ENCODE assay signal across 1 cellular context in genomic region chr20:652611-653109, GRCh38.
TF ChIP-seq lines count a peak whose summit lies in the region.

No MANE protein-coding gene starts in this region.

TF ChIP-seq in HepG2, 621 proteins besides CTCF, POLR2A, EP300 and RAD21 (continued from another document and continues in another):
- TF ChIP-seq, protein P1, sequence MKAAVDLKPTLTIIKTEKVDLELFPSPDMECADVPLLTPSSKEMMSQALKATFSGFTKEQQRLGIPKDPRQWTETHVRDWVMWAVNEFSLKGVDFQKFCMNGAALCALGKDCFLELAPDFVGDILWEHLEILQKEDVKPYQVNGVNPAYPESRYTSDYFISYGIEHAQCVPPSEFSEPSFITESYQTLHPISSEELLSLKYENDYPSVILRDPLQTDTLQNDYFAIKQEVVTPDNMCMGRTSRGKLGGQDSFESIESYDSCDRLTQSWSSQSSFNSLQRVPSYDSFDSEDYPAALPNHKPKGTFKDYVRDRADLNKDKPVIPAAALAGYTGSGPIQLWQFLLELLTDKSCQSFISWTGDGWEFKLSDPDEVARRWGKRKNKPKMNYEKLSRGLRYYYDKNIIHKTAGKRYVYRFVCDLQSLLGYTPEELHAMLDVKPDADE (CRISPR knock-in tag; IDR thresholded peaks at IDR 0.05) = no peak; the same call in 1 of the 2 replicates
- TF ChIP-seq, protein P2, sequence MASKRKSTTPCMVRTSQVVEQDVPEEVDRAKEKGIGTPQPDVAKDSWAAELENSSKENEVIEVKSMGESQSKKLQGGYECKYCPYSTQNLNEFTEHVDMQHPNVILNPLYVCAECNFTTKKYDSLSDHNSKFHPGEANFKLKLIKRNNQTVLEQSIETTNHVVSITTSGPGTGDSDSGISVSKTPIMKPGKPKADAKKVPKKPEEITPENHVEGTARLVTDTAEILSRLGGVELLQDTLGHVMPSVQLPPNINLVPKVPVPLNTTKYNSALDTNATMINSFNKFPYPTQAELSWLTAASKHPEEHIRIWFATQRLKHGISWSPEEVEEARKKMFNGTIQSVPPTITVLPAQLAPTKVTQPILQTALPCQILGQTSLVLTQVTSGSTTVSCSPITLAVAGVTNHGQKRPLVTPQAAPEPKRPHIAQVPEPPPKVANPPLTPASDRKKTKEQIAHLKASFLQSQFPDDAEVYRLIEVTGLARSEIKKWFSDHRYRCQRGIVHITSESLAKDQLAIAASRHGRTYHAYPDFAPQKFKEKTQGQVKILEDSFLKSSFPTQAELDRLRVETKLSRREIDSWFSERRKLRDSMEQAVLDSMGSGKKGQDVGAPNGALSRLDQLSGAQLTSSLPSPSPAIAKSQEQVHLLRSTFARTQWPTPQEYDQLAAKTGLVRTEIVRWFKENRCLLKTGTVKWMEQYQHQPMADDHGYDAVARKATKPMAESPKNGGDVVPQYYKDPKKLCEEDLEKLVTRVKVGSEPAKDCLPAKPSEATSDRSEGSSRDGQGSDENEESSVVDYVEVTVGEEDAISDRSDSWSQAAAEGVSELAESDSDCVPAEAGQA (IDR thresholded peaks at IDR 0.05; ENCODE audit: low read depth) = no peak
- TF ChIP-seq, protein P2 (CRISPR knock-in tag; IDR thresholded peaks at IDR 0.05; ENCODE audit: borderline replicate concordance) = no peak
- TF ChIP-seq, protein P3, sequence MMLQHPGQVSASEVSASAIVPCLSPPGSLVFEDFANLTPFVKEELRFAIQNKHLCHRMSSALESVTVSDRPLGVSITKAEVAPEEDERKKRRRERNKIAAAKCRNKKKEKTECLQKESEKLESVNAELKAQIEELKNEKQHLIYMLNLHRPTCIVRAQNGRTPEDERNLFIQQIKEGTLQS (CRISPR knock-in tag; IDR thresholded peaks at IDR 0.05) = no peak
- TF ChIP-seq ZFY (CRISPR knock-in tag; IDR thresholded peaks at IDR 0.05) (no peak; the same call in 1 of the 2 replicates), CBX1 (IDR thresholded peaks at IDR 0.05; ENCODE audit: low read depth) (no peak), MBNL3 (CRISPR knock-in tag; conservative IDR thresholded peaks at IDR 0.05) (no peak), ZNF775 (CRISPR knock-in tag; IDR thresholded peaks at IDR 0.05; ENCODE audit: borderline replicate concordance) (no peak), ZNF354B (CRISPR knock-in tag; IDR thresholded peaks at IDR 0.05) (no peak), ZNF75D (CRISPR knock-in tag; IDR thresholded peaks at IDR 0.05; ENCODE audit: borderline replicate concordance) (no peak), SATB2 (CRISPR knock-in tag; IDR thresholded peaks at IDR 0.05) (no peak), ZNF644 (CRISPR knock-in tag; IDR thresholded peaks at IDR 0.05; ENCODE audit: low read depth) (no peak), ZNF672 (CRISPR knock-in tag; IDR thresholded peaks at IDR 0.05) (no peak), FOSL1 (CRISPR knock-in tag; IDR thresholded peaks at IDR 0.05; ENCODE audit: borderline replicate concordance) (no peak), AGO1 (IDR thresholded peaks at IDR 0.05; ENCODE audit: low read depth, low read length, poor library complexity, severe bottlenecking) (no peak), MXI1 (IDR thresholded peaks at IDR 0.05; ENCODE audit: borderline replicate concordance, low read depth, low read length) (no peak; the same call in 2 of the 3 replicates), ZNF781 (CRISPR knock-in tag; IDR thresholded peaks at IDR 0.05; ENCODE audit: borderline replicate concordance, not compliant biosample characterization) (no peak), ZNF441 (CRISPR knock-in tag; IDR thresholded peaks at IDR 0.05; ENCODE audit: borderline replicate concordance) (0 out of 2 replicates have a peak, but pooled peaks have one; percentile 14), ETV5 (CRISPR knock-in tag; IDR thresholded peaks at IDR 0.05; ENCODE audit: borderline replicate concordance) (no peak), ZNF362 (CRISPR knock-in tag; IDR thresholded peaks at IDR 0.05; ENCODE audit: borderline replicate concordance) (no peak), PHF21A (CRISPR knock-in tag; IDR thresholded peaks at IDR 0.05) (no peak; the same call in 1 of the 2 replicates), NAIF1 (CRISPR knock-in tag; IDR thresholded peaks at IDR 0.05; ENCODE audit: borderline replicate concordance) (no peak), ZNF367 (CRISPR knock-in tag; IDR thresholded peaks at IDR 0.05; ENCODE audit: borderline replicate concordance) (no peak), HCFC1 (IDR thresholded peaks at IDR 0.05; ENCODE audit: low read depth, low read length) (no peak; the same call in 1 of the 2 replicates), MXD4 (CRISPR knock-in tag; IDR thresholded peaks at IDR 0.05) (no peak), ZNF263 (CRISPR knock-in tag; IDR thresholded peaks at IDR 0.05) (no peak; the same call in 1 of the 2 replicates), ZNF776 (CRISPR knock-in tag; IDR thresholded peaks at IDR 0.05) (0 out of 2 replicates have a peak, but pooled peaks have one; percentile 12), NCOA1 (CRISPR knock-in tag; IDR thresholded peaks at IDR 0.05) (no peak), ZNF432 (CRISPR knock-in tag; IDR thresholded peaks at IDR 0.05; ENCODE audit: borderline replicate concordance) (no peak), FOXK1 (CRISPR knock-in tag; IDR thresholded peaks at IDR 0.05; ENCODE audit: borderline replicate concordance, low read depth) (no peak), FOSL2 (CRISPR knock-in tag; IDR thresholded peaks at IDR 0.05) (no peak), IRF2 (CRISPR knock-in tag; IDR thresholded peaks at IDR 0.05) (no peak), NFRKB (IDR thresholded peaks at IDR 0.05) (no peak)
- TF ChIP-seq, protein P4, sequence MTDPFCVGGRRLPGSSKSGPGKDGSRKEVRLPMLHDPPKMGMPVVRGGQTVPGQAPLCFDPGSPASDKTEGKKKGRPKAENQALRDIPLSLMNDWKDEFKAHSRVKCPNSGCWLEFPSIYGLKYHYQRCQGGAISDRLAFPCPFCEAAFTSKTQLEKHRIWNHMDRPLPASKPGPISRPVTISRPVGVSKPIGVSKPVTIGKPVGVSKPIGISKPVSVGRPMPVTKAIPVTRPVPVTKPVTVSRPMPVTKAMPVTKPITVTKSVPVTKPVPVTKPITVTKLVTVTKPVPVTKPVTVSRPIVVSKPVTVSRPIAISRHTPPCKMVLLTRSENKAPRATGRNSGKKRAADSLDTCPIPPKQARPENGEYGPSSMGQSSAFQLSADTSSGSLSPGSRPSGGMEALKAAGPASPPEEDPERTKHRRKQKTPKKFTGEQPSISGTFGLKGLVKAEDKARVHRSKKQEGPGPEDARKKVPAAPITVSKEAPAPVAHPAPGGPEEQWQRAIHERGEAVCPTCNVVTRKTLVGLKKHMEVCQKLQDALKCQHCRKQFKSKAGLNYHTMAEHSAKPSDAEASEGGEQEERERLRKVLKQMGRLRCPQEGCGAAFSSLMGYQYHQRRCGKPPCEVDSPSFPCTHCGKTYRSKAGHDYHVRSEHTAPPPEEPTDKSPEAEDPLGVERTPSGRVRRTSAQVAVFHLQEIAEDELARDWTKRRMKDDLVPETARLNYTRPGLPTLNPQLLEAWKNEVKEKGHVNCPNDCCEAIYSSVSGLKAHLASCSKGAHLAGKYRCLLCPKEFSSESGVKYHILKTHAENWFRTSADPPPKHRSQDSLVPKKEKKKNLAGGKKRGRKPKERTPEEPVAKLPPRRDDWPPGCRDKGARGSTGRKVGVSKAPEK (CRISPR knock-in tag; IDR thresholded peaks at IDR 0.05; ENCODE audit: borderline replicate concordance) = no peak
- TF ChIP-seq, protein P5, sequence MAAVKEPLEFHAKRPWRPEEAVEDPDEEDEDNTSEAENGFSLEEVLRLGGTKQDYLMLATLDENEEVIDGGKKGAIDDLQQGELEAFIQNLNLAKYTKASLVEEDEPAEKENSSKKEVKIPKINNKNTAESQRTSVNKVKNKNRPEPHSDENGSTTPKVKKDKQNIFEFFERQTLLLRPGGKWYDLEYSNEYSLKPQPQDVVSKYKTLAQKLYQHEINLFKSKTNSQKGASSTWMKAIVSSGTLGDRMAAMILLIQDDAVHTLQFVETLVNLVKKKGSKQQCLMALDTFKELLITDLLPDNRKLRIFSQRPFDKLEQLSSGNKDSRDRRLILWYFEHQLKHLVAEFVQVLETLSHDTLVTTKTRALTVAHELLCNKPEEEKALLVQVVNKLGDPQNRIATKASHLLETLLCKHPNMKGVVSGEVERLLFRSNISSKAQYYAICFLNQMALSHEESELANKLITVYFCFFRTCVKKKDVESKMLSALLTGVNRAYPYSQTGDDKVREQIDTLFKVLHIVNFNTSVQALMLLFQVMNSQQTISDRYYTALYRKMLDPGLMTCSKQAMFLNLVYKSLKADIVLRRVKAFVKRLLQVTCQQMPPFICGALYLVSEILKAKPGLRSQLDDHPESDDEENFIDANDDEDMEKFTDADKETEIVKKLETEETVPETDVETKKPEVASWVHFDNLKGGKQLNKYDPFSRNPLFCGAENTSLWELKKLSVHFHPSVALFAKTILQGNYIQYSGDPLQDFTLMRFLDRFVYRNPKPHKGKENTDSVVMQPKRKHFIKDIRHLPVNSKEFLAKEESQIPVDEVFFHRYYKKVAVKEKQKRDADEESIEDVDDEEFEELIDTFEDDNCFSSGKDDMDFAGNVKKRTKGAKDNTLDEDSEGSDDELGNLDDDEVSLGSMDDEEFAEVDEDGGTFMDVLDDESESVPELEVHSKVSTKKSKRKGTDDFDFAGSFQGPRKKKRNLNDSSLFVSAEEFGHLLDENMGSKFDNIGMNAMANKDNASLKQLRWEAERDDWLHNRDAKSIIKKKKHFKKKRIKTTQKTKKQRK (IDR thresholded peaks at IDR 0.05; ENCODE audit: low read length) = no peak
- TF ChIP-seq, protein P6, sequence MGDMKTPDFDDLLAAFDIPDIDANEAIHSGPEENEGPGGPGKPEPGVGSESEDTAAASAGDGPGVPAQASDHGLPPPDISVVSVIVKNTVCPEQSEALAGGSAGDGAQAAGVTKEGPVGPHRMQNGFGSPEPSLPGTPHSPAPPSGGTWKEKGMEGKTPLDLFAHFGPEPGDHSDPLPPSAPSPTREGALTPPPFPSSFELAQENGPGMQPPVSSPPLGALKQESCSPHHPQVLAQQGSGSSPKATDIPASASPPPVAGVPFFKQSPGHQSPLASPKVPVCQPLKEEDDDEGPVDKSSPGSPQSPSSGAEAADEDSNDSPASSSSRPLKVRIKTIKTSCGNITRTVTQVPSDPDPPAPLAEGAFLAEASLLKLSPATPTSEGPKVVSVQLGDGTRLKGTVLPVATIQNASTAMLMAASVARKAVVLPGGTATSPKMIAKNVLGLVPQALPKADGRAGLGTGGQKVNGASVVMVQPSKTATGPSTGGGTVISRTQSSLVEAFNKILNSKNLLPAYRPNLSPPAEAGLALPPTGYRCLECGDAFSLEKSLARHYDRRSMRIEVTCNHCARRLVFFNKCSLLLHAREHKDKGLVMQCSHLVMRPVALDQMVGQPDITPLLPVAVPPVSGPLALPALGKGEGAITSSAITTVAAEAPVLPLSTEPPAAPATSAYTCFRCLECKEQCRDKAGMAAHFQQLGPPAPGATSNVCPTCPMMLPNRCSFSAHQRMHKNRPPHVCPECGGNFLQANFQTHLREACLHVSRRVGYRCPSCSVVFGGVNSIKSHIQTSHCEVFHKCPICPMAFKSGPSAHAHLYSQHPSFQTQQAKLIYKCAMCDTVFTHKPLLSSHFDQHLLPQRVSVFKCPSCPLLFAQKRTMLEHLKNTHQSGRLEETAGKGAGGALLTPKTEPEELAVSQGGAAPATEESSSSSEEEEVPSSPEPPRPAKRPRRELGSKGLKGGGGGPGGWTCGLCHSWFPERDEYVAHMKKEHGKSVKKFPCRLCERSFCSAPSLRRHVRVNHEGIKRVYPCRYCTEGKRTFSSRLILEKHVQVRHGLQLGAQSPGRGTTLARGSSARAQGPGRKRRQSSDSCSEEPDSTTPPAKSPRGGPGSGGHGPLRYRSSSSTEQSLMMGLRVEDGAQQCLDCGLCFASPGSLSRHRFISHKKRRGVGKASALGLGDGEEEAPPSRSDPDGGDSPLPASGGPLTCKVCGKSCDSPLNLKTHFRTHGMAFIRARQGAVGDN (CRISPR knock-in tag; IDR thresholded peaks at IDR 0.05) = peak; percentile 79
- TF ChIP-seq, protein P7, sequence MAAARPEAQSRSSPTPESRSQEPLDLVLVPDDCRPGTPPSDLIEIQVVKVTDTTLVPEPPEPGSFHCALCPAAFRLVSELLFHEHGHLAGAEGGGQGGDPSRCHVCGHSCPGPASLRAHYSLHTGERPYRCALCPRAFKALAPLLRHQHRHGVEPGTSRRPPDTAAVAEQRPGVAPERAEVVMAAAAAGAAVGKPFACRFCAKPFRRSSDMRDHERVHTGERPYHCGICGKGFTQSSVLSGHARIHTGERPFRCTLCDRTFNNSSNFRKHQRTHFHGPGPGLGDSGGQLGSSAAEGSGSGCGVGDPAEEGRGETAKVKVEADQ (CRISPR knock-in tag; IDR thresholded peaks at IDR 0.05; ENCODE audit: borderline replicate concordance) = no peak
